Comparison of ENCODE assay signal across 23 cellular contexts in the genomic region with DNA sequence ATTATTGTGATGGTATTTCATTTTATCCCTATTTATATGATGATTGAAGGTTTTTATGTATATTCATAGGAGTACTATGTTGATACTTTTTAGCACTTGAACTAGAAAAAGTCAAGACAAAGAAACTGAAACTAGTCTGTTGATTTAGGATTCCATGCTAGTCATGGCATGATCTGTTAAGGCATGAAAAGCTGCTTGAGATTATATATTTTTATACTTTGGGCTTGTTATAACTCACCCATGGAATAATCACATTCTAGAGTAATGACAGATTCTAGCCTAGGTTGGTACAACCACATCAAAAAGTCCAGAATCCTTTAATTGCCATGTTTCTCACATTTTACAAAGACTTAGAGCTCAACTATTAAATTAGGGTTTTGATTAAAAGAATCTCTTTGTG.
DNase-seq lines count a peak whose midpoint lies in the region; ATAC-seq, FAIRE-seq and TF ChIP-seq lines count a peak whose summit lies in the region.
"Had no signal": no experiment of that assay in that cellular context is flagged by ENCODE, and none has a peak within 500 bp of the region (broad histone marks: within the 10 kb centered on the region; RNA-seq: fewer than 3 reads in every experiment).

No MANE protein-coding gene starts in this region.

- no peak overlapping the region for H3K4me3 ChIP-seq in bronchial epithelial cell (ENCODE audit: low read depth, low read length)
- no peak overlapping the region for H3K4me3 ChIP-seq in keratinocyte (ENCODE audit: control insufficient read depth in 2 of 3, extremely low read depth in 1 of 3, insufficient read depth in 2 of 3, low read depth in 1 of 3, low read length in 3 of 3)
- H3K4me3 ChIP-seq: A549, GM23248 had no signal

- H2AFZ ChIP-seq in keratinocyte (ENCODE audit: control insufficient read depth, low read length), result peak overlapping the region; percentile 44
- H2AFZ ChIP-seq: GM23248 had no signal

- H3K9me3 ChIP-seq in keratinocyte (ENCODE audit: control insufficient read depth, low read depth, low read length), result no peaks in the 10 kb centered on the region
- H3K9me3 ChIP-seq: A549 had no signal

- H3K27me3 ChIP-seq in bronchial epithelial cell (ENCODE audit: control insufficient read depth, insufficient read depth, low read length), result no peaks in the 10 kb centered on the region
- H3K27me3 ChIP-seq in keratinocyte (ENCODE audit: control insufficient read depth, extremely low read depth, insufficient read depth, low read length), result no peaks in the 10 kb centered on the region

- FAIRE-seq in D721Med (lab: Jason Lieb, UNC) (peak; percentile 41), bronchial epithelial cell (lab: Jason Lieb, UNC) (no peak), keratinocyte (lab: Jason Lieb, UNC) (no peak)
- FAIRE-seq: A549, G401.6, GM12892, GM19239, H1 had no signal

- peaks cover 4% of the 10 kb centered on the region for H3K9me3 Mint-ChIP-seq in activated T-cell treated with anti-CD3 and anti-CD28 coated beads, Interleukin-2, amount 50 U/mL, for 24 hours

- DNase-seq in D721Med (ENCODE audit: insufficient read length, low spot score) (no peak), bronchial epithelial cell (ENCODE audit: low read depth) (peak; percentile 90), keratinocyte (ENCODE audit: low read depth, low spot score) (no peak), KG1 (lab: John Stamatoyannopoulos, UW) (no peak), NCI-H526 treated with DMSO at 0.1 percent for 48 hours (lab: John Stamatoyannopoulos, UW) (no peak)
- no peak for DNase-seq in activated T-cell treated with anti-CD3 and anti-CD28 coated beads, Interleukin-2, amount 50 U/mL, for 24 hours
- DNase-seq: 8988T; ACHN; C1 segment of cervical spinal cord; Calu3; CD4-positive, alpha-beta memory T cell; COR-L47; DMS153; DND-41; GM23248; H7; HCEC 1CT had no signal

- H3K27ac Mint-ChIP-seq in activated T-cell treated with anti-CD3 and anti-CD28 coated beads, Interleukin-2, amount 50 U/mL, for 24 hours, result no peak overlapping the region
- H3K27ac Mint-ChIP-seq: CD4-positive, alpha-beta memory T cell had no signal

- peaks cover 25% of the 10 kb centered on the region for H3K4me1 ChIP-seq in keratinocyte (ENCODE audit: control insufficient read depth, extremely low read depth, insufficient read depth, low read length)
- H3K4me1 ChIP-seq: A549 had no signal

- H3K4me2 ChIP-seq in keratinocyte (ENCODE audit: control insufficient read depth, extremely low read depth, insufficient read depth, low read depth, low read length), result peak overlapping the region; percentile 49
- H3K4me2 ChIP-seq: A549 had no signal

- dilution Hi-C loops in keratinocyte (cut with MboI; ENCODE audit: extremely low pct_ligation_motif_present, low sequenced_read_pairs), result no loop called here

- H3K4me1 Mint-ChIP-seq in activated T-cell treated with anti-CD3 and anti-CD28 coated beads, Interleukin-2, amount 50 U/mL, for 24 hours (ENCODE audit: low read depth), result no peaks in the 10 kb centered on the region
- H3K4me1 Mint-ChIP-seq: CD4-positive, alpha-beta memory T cell had no signal

- H3K36me3 ChIP-seq in bronchial epithelial cell (ENCODE audit: control insufficient read depth, insufficient read depth, low read length) (no peaks in the 10 kb centered on the region), keratinocyte (ENCODE audit: control insufficient read depth in 2 of 2, extremely low read depth in 1 of 2, insufficient read depth in 2 of 2, low read length in 2 of 2) (no peaks in the 10 kb centered on the region)

- no peaks in the 10 kb centered on the region for H3K27me3 Mint-ChIP-seq in activated T-cell treated with anti-CD3 and anti-CD28 coated beads, Interleukin-2, amount 50 U/mL, for 24 hours
- H3K27me3 Mint-ChIP-seq: CD4-positive, alpha-beta memory T cell had no signal

- H3K4me3 Mint-ChIP-seq in activated T-cell treated with anti-CD3 and anti-CD28 coated beads, Interleukin-2, amount 50 U/mL, for 24 hours, result no peak overlapping the region
- H3K4me3 Mint-ChIP-seq: CD4-positive, alpha-beta memory T cell had no signal

- TF ChIP-seq CTCF in D721Med (IDR thresholded peaks at IDR 0.05; ENCODE audit: insufficient read depth, missing control alignments) (no peak), bronchial epithelial cell (IDR thresholded peaks at IDR 0.05; ENCODE audit: insufficient read depth, low read length, severe bottlenecking) (no peak), keratinocyte (optimal IDR thresholded peaks at IDR 0.05 in 1 of 3, IDR thresholded peaks at IDR 0.05 in 1 of 3, conservative IDR thresholded peaks at IDR 0.05 in 1 of 3; ENCODE audit: extremely low read depth in 1 of 3, insufficient read depth in 2 of 3, low read length in 3 of 3) (no peak)

- H3K36me3 Mint-ChIP-seq in activated T-cell treated with anti-CD3 and anti-CD28 coated beads, Interleukin-2, amount 50 U/mL, for 24 hours (ENCODE audit: low read depth), result no peaks in the 10 kb centered on the region
- H3K36me3 Mint-ChIP-seq: CD4-positive, alpha-beta memory T cell had no signal

- no peaks in the 10 kb centered on the region for H3K79me2 ChIP-seq in keratinocyte (ENCODE audit: control insufficient read depth, insufficient read depth, low read length)

- no peak overlapping the region for H3K9ac ChIP-seq in keratinocyte (ENCODE audit: control insufficient read depth, extremely low read depth, insufficient read depth, low read length)
- H3K9ac ChIP-seq: GM23248 had no signal

- ATAC-seq in esophagus mucosa, result peak; percentile 83
- ATAC-seq: A549 had no signal

- H4K20me1 ChIP-seq in keratinocyte (ENCODE audit: control insufficient read depth, extremely low read depth, insufficient read depth, low read length), result no peaks in the 10 kb centered on the region

- no peaks in the 10 kb centered on the region for H3K9me1 ChIP-seq in keratinocyte (ENCODE audit: control insufficient read depth, extremely low read depth, insufficient read depth, low read length)

- peak overlapping the region; percentile 34 for H3K27ac ChIP-seq in keratinocyte (ENCODE audit: control insufficient read depth, insufficient read depth, low read length)
- H3K27ac ChIP-seq: A549, GM23248 had no signal
